Comparison of ENCODE assay signal across 14 cellular contexts in the genomic region with DNA sequence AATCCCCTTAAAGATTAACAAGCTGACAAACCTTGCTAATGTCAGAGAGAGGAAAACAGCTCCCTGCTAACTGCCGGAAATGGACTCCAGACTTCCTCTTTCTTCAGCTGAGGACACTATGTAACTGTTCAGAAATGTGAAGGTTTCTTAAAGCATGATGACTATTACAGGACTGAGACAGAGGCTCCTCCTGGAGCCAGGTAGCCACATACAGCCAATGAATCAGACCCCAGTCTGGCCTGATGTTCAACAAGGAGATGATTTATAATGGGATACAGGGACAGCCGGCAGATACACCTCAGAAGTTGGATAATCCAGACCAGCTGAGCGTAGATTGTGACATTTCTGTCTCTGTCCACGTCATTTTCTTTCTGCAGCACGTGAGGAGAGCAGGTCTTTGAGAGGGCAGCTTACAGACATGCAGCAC.
DNase-seq lines count a peak whose midpoint lies in the region; ATAC-seq and TF ChIP-seq lines count a peak whose summit lies in the region.
"Had no signal": no experiment of that assay in that cellular context is flagged by ENCODE, and none has a peak within 500 bp of the region (broad histone marks: within the 10 kb centered on the region; RNA-seq: fewer than 3 reads in every experiment).

No MANE protein-coding gene starts in this region.

- no TSS peak for BruUV-seq in MCF 10A (replicated peaks; lab: Mats Ljungman, UMichigan)

- no peak for TF ChIP-seq RAD21 in SK-N-SH (IDR thresholded peaks at IDR 0.05; ENCODE audit: low read length)

- no peak overlapping the region for H3K4me3 Mint-ChIP-seq in MCF 10A (ENCODE audit: unreplicated experiment)
- H3K4me3 Mint-ChIP-seq: WTC11 had no signal

- no peak overlapping the region for H3K27ac Mint-ChIP-seq in MCF 10A (ENCODE audit: low read depth, unreplicated experiment)
- H3K27ac Mint-ChIP-seq: WTC11 had no signal

- CTCF ChIA-PET in MCF 10A (lab: Yijun Ruan, JAX) (no interaction called here), SK-N-SH (lab: Yijun Ruan, JAX) (interaction anchor here (0.6 to 1.3 kb wide), 2 partner anchors 12 to 18 kb away, joined by 3 to 4 read pairs; no protein-coding TSS in a partner anchor)

- POLR2A ChIA-PET in MCF 10A (lab: Yijun Ruan, JAX) (interaction anchor here (0.6 to 3.4 kb wide), 3 partner anchors 9 to 212 kb away, joined by 3 to 14 read pairs (median 4); no protein-coding TSS in a partner anchor), SK-N-SH (lab: Yijun Ruan, JAX) (no interaction called here)

- H2AFZ ChIP-seq in SK-N-SH (ENCODE audit: low read depth) = peak overlapping the region; percentile 77

- no peak for TF ChIP-seq CTCF in MCF 10A (IDR thresholded peaks at IDR 0.05; ENCODE audit: unreplicated experiment)
- TF ChIP-seq CTCF in breast epithelium (IDR thresholded peaks at IDR 0.05) = no peak
- TF ChIP-seq CTCF in SK-N-SH (IDR thresholded peaks at IDR 0.05) = no peak
- no peak for TF ChIP-seq CTCF in foreskin keratinocyte (conservative IDR thresholded peaks at IDR 0.05)
- TF ChIP-seq CTCF in upper lobe of right lung (IDR thresholded peaks at IDR 0.05) = no peak

- H3K4me3 ChIP-seq in breast epithelium = no peak overlapping the region
- no peak overlapping the region for H3K4me3 ChIP-seq in SK-N-SH (ENCODE audit: low read depth in 2 of 2, low read length in 1 of 2)
- no peak overlapping the region for H3K4me3 ChIP-seq in upper lobe of right lung
- H3K4me3 ChIP-seq in effector memory CD4-positive, alpha-beta T cell (ENCODE audit: insufficient read depth, low read depth, low read length, poor library complexity, severe bottlenecking) = no peak overlapping the region

- H3K9me2 ChIP-seq in SK-N-SH = no peaks in the 10 kb centered on the region

- no peak for TF ChIP-seq POLR2A in breast epithelium (IDR thresholded peaks at IDR 0.05)

- no peaks in the 10 kb centered on the region for H3K27me3 Mint-ChIP-seq in MCF 10A (ENCODE audit: insufficient read depth, unreplicated experiment)

- no peaks in the 10 kb centered on the region for H3K36me3 Mint-ChIP-seq in MCF 10A (ENCODE audit: insufficient read depth, unreplicated experiment)
- H3K36me3 Mint-ChIP-seq: WTC11 had no signal

- ATAC-seq in foreskin keratinocyte (peak; percentile 83), upper lobe of right lung (peak; percentile 76), GM19395 (IDR thresholded peaks at IDR 0.05; ENCODE audit: unreplicated experiment) (no peak)
- ATAC-seq: WTC11 had no signal

- no peak overlapping the region for H3K27ac ChIP-seq in breast epithelium
- H3K27ac ChIP-seq in SK-N-SH (ENCODE audit: low read depth in 2 of 2, low read length in 1 of 2) = no peak overlapping the region; a peak in 1 of 4 replicates
- H3K27ac ChIP-seq in foreskin keratinocyte = no peak overlapping the region
- H3K27ac ChIP-seq in upper lobe of right lung = no peak overlapping the region
- no peak overlapping the region for H3K27ac ChIP-seq in effector memory CD4-positive, alpha-beta T cell (ENCODE audit: insufficient read depth, low read length, poor library complexity, severe bottlenecking)
- H3K27ac ChIP-seq: 22Rv1 had no signal

- H3K9me3 Mint-ChIP-seq in MCF 10A (ENCODE audit: unreplicated experiment) = no peaks in the 10 kb centered on the region

- H3K9me3 ChIP-seq in breast epithelium (no peaks in the 10 kb centered on the region), SK-N-SH (no peaks in the 10 kb centered on the region), upper lobe of right lung (no peaks in the 10 kb centered on the region)
- no peaks in the 10 kb centered on the region for H3K9me3 ChIP-seq in effector memory CD4-positive, alpha-beta T cell (ENCODE audit: control insufficient read depth, low read length)
- H3K9me3 ChIP-seq: Caco-2 had no signal

- intact Hi-C loops in MCF 10A (cut with micrococcal nuclease) = no loop called here
- intact Hi-C loops in breast epithelium (cut with DNase I; ENCODE audit: low total_unique reads) = loop anchor here (10.0 kb wide), 1 partner anchor 949 kb away; no protein-coding TSS in a partner anchor
- intact Hi-C loops in upper lobe of right lung (cut with DNase I) = no loop called here

- H3K27me3 ChIP-seq in breast epithelium (no peaks in the 10 kb centered on the region), SK-N-SH (ENCODE audit: insufficient read depth) (no peaks in the 10 kb centered on the region), foreskin keratinocyte (no peaks in the 10 kb centered on the region), upper lobe of right lung (no peaks in the 10 kb centered on the region)
- no peaks in the 10 kb centered on the region for H3K27me3 ChIP-seq in effector memory CD4-positive, alpha-beta T cell (replicated peaks; ENCODE audit: control insufficient read depth, insufficient read depth, low read length, poor library complexity, severe bottlenecking)

- no peak overlapping the region for H3K9ac ChIP-seq in SK-N-SH

- DNase-seq in MCF 10A (ENCODE audit: unreplicated experiment) = peak; percentile 11
- DNase-seq in breast epithelium (ENCODE audit: low spot score in 2 of 2) = no peak
- no peak for DNase-seq in SK-N-SH
- peak; percentile 72 to 73 for DNase-seq in foreskin keratinocyte
- DNase-seq in upper lobe of right lung = no peak
- no peak for DNase-seq in GOT3 (lab: John Stamatoyannopoulos, UW)
- no peak for DNase-seq in effector memory CD4-positive, alpha-beta T cell
- DNase-seq: activated T-cell treated with anti-CD3 and anti-CD28 coated beads for 4 hours, Caco-2, NCI-H1105 treated with DMSO at 0.1 percent for 48 hours, NCI-H524 had no signal

- no peaks in the 10 kb centered on the region for H3F3A ChIP-seq in SK-N-SH (replicated peaks; ENCODE audit: insufficient read depth)

- H3K79me2 ChIP-seq in SK-N-SH (ENCODE audit: insufficient read depth) = no peaks in the 10 kb centered on the region

- no peaks in the 10 kb centered on the region for H3K36me3 ChIP-seq in breast epithelium
- no peaks in the 10 kb centered on the region for H3K36me3 ChIP-seq in SK-N-SH (replicated peaks in 1 of 2; ENCODE audit: control insufficient read depth in 1 of 2, insufficient read depth in 2 of 2, low read length in 1 of 2)
- no peaks in the 10 kb centered on the region for H3K36me3 ChIP-seq in upper lobe of right lung
- H3K36me3 ChIP-seq in effector memory CD4-positive, alpha-beta T cell (ENCODE audit: control insufficient read depth, insufficient read depth, low read length) = no peaks in the 10 kb centered on the region

- H4K20me1 ChIP-seq in SK-N-SH (ENCODE audit: insufficient read depth) = no peaks in the 10 kb centered on the region

- H3K4me1 ChIP-seq in breast epithelium (no peaks in the 10 kb centered on the region), SK-N-SH (ENCODE audit: control insufficient read depth in 1 of 2, insufficient read depth in 2 of 2, low read depth in 1 of 2, low read length in 1 of 2) (peaks cover 0 to 3% of the 10 kb centered on the region in 2 experiments; a peak in 1 of 4 replicates), foreskin keratinocyte (no peaks in the 10 kb centered on the region), upper lobe of right lung (no peaks in the 10 kb centered on the region)
- no peaks in the 10 kb centered on the region for H3K4me1 ChIP-seq in effector memory CD4-positive, alpha-beta T cell (ENCODE audit: control insufficient read depth, insufficient read depth, low read length, poor library complexity, severe bottlenecking)
- H3K4me1 ChIP-seq: Caco-2 had no signal

- peaks cover 7% of the 10 kb centered on the region for H3K4me1 Mint-ChIP-seq in MCF 10A (ENCODE audit: insufficient read depth, unreplicated experiment)
- H3K4me1 Mint-ChIP-seq: WTC11 had no signal

- 53% methylated on average over 5 of the region's 5 CpGs for WGBS in SK-N-SH (ENCODE audit: low lambda C conversion rate)

- no peak for TF ChIP-seq EP300 in SK-N-SH (IDR thresholded peaks at IDR 0.05; ENCODE audit: borderline replicate concordance in 1 of 2, low read depth in 1 of 2, low read length in 1 of 2)

- H3K4me2 ChIP-seq in SK-N-SH = no peak overlapping the region

TF ChIP-seq in SK-N-SH, 30 proteins besides CTCF, POLR2A, EP300 and RAD21 (continues in another document):
- no peak for TF ChIP-seq SMC3 (IDR thresholded peaks at IDR 0.05; ENCODE audit: low read depth, low read length)
- TF ChIP-seq, protein P1, sequence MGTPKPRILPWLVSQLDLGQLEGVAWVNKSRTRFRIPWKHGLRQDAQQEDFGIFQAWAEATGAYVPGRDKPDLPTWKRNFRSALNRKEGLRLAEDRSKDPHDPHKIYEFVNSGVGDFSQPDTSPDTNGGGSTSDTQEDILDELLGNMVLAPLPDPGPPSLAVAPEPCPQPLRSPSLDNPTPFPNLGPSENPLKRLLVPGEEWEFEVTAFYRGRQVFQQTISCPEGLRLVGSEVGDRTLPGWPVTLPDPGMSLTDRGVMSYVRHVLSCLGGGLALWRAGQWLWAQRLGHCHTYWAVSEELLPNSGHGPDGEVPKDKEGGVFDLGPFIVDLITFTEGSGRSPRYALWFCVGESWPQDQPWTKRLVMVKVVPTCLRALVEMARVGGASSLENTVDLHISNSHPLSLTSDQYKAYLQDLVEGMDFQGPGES (IDR thresholded peaks at IDR 0.05; ENCODE audit: low read depth, low read length) = no peak
- TF ChIP-seq JUND (IDR thresholded peaks at IDR 0.05) = no peak
- no peak for TF ChIP-seq USF2 (IDR thresholded peaks at IDR 0.05; ENCODE audit: borderline replicate concordance, low read depth, low read length)
- no peak for TF ChIP-seq TCF12 (IDR thresholded peaks at IDR 0.05)
- TF ChIP-seq FOXM1 (IDR thresholded peaks at IDR 0.05; ENCODE audit: low read depth) = no peak
- no peak for TF ChIP-seq NRF1 (IDR thresholded peaks at IDR 0.05; ENCODE audit: low read depth, low read length)
- TF ChIP-seq YY1 (IDR thresholded peaks at IDR 0.05; ENCODE audit: low read depth) = no peak
- TF ChIP-seq, protein P2, sequence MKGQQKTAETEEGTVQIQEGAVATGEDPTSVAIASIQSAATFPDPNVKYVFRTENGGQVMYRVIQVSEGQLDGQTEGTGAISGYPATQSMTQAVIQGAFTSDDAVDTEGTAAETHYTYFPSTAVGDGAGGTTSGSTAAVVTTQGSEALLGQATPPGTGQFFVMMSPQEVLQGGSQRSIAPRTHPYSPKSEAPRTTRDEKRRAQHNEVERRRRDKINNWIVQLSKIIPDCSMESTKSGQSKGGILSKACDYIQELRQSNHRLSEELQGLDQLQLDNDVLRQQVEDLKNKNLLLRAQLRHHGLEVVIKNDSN (IDR thresholded peaks at IDR 0.05; ENCODE audit: borderline replicate concordance, low read depth) = no peak
- no peak for TF ChIP-seq MXI1 (IDR thresholded peaks at IDR 0.05; ENCODE audit: low read depth, low read length)
- TF ChIP-seq ELF1 (IDR thresholded peaks at IDR 0.05) = no peak
- TF ChIP-seq SIN3A (IDR thresholded peaks at IDR 0.05; ENCODE audit: borderline replicate concordance, low read depth, low read length) = no peak

Comparison
In these comparisons a context has a peak if more than half of its experiments do, and no peak if none do; other contexts are left out.
1. DNase-seq: peak in MCF 10A (single experiment) and foreskin keratinocyte (2 of 2); none in breast epithelium (0 of 2), SK-N-SH (single experiment), upper lobe of right lung (single experiment), GOT3 (single experiment) and effector memory CD4-positive, alpha-beta T cell (0 of 3).